16 cellular contexts compared by ENCODE assay signal in genomic region chr19:54893406-54893805, GRCh38. TPM values are rescaled to one million over a fixed set of nuclear protein-coding genes. Genes with fewer than 3 reads are reported as not detected.
DNase-seq lines count a peak whose midpoint lies in the region; ATAC-seq and TF ChIP-seq lines count a peak whose summit lies in the region.
"Had no signal": no experiment of that assay in that cellular context is flagged by ENCODE, and none has a peak within 500 bp of the region (broad histone marks: within the 10 kb centered on the region; RNA-seq: fewer than 3 reads in every experiment).

No MANE protein-coding gene starts in this region.

- H3K9me3 Mint-ChIP-seq in WTC11: peaks cover 5% of the 10 kb centered on the region

- peaks cover 6% of the 10 kb centered on the region for H3K36me3 Mint-ChIP-seq in WTC11

- no peaks in the 10 kb centered on the region for H3K4me1 ChIP-seq in HUES48 (ENCODE audit: control insufficient read depth, insufficient read depth, low read length)
- no peaks in the 10 kb centered on the region for H3K4me1 ChIP-seq in upper lobe of right lung
- H3K4me1 ChIP-seq: BLaER1 treated with 17β-estradiol and CSF1 and Interleukin-3, amounts not matched to agents 10 nM and 100 nM; SJCRH30 had no signal

- no peak for TF ChIP-seq CTCF in WTC11 (IDR thresholded peaks at IDR 0.05)
- TF ChIP-seq CTCF in upper lobe of right lung (IDR thresholded peaks at IDR 0.05): no peak

- peaks cover 68% of the 10 kb centered on the region for H3K4me1 Mint-ChIP-seq in WTC11

- peaks cover 10% of the 10 kb centered on the region for H3K27me3 Mint-ChIP-seq in WTC11 (ENCODE audit: low read depth)

- H3K27ac ChIP-seq in HUES48 (ENCODE audit: low read depth, low read length) (peak overlapping the region; percentile 87), upper lobe of right lung (no peak overlapping the region)
- H3K27ac ChIP-seq: BLaER1 treated with 17β-estradiol and CSF1 and Interleukin-3, amounts not matched to agents 10 nM and 100 nM; SJCRH30 had no signal

- no peaks in the 10 kb centered on the region for H3K36me3 ChIP-seq in HUES48 (ENCODE audit: control insufficient read depth, insufficient read depth, low read length)
- no peaks in the 10 kb centered on the region for H3K36me3 ChIP-seq in upper lobe of right lung
- H3K36me3 ChIP-seq: BLaER1 treated with 17β-estradiol and CSF1 and Interleukin-3, amounts not matched to agents 10 nM and 100 nM; SJCRH30 had no signal

- intact Hi-C loops in upper lobe of right lung (cut with DNase I): no loop called here

- H3K9me3 ChIP-seq in HUES48 (ENCODE audit: control insufficient read depth, insufficient read depth, low read length) (no peaks in the 10 kb centered on the region), upper lobe of right lung (no peaks in the 10 kb centered on the region)
- H3K9me3 ChIP-seq: BLaER1 treated with 17β-estradiol and CSF1 and Interleukin-3, amounts not matched to agents 10 nM and 100 nM; SJCRH30 had no signal

- peak overlapping the region; percentile 56 for H3K4me3 Mint-ChIP-seq in WTC11

- H3K9ac ChIP-seq in HUES48 (ENCODE audit: low read depth, low read length): no peak overlapping the region; the same call in 1 of the 2 replicates
- H3K9ac ChIP-seq: BLaER1 treated with 17β-estradiol and CSF1 and Interleukin-3, amounts not matched to agents 10 nM and 100 nM had no signal

- peak; percentile 89 for DNase-seq in WTC11 (ENCODE audit: low spot score)
- peak; percentile 78 for DNase-seq in islet precursor cell
- peak; percentile 18 for DNase-seq in upper lobe of right lung
- DNase-seq in dermis blood vessel endothelial cell: no peak
- DNase-seq in HUDEP-2 (lab: John Stamatoyannopoulos, UW; ENCODE audit: unreplicated experiment in 76 of 76): no peak
- DNase-seq in SIG-M5 treated with dmso at 0.1 percent for 504 hours (lab: John Stamatoyannopoulos, UW; ENCODE audit: unreplicated experiment): no peak
- DNase-seq in GM03348 (ENCODE audit: low spot score): no peak
- DNase-seq: DMS 273 treated with DMSO at 0.1 percent for 48 hours, Karpas-422, MV-4-11, NCI-H1417 treated with DMSO at 0.1 percent for 48 hours, NCI-H2029, NCI-H510A treated with DMSO at 0.1 percent for 48 hours, SJCRH30 had no signal

- peak; percentile 92 for ATAC-seq in WTC11
- no peak for ATAC-seq in upper lobe of right lung

- peak overlapping the region; percentile 100 for H3K27ac Mint-ChIP-seq in WTC11

- CTCF ChIA-PET in WTC11 (lab: Charles Lee): interaction anchor here (0.7 to 2.0 kb wide), 8 partner anchors 9 to 267 kb away, joined by 3 to 26 read pairs (median 3); no protein-coding TSS in a partner anchor

- H3K4me3 ChIP-seq in HUES48 (ENCODE audit: low read depth, low read length) (no peak overlapping the region), upper lobe of right lung (no peak overlapping the region)
- H3K4me3 ChIP-seq: BLaER1 treated with 17β-estradiol and CSF1 and Interleukin-3, amounts not matched to agents 10 nM and 100 nM; SJCRH30 had no signal

- POLR2A ChIA-PET in WTC11 (lab: Charles Lee): interaction anchor here (0.7 to 1.0 kb wide), 4 partner anchors 9 to 28 kb away, joined by 4 to 5 read pairs (median 4); no protein-coding TSS in a partner anchor

- H3K27me3 ChIP-seq in HUES48 (ENCODE audit: control insufficient read depth, insufficient read depth, low read length) (no peaks in the 10 kb centered on the region), upper lobe of right lung (no peaks in the 10 kb centered on the region)
- H3K27me3 ChIP-seq: BLaER1 treated with 17β-estradiol and CSF1 and Interleukin-3, amounts not matched to agents 10 nM and 100 nM; SJCRH30 had no signal

TF ChIP-seq in WTC11, 78 proteins besides CTCF, POLR2A, EP300 and RAD21:
- TF ChIP-seq ETV6 (CRISPR knock-in tag; IDR thresholded peaks at IDR 0.05) (peak; percentile 47; the same call in 1 of the 2 replicates), USF1 (CRISPR knock-in tag; IDR thresholded peaks at IDR 0.05) (0 out of 2 replicates have a peak, but pooled peaks have one; percentile 26), GRHL2 (CRISPR knock-in tag; IDR thresholded peaks at IDR 0.05; ENCODE audit: insufficient replicate concordance, severe bottlenecking) (no peak), EMX1 (CRISPR knock-in tag; IDR thresholded peaks at IDR 0.05) (no peak), TEAD1 (CRISPR knock-in tag; IDR thresholded peaks at IDR 0.05) (peak; percentile 79; the same call in 1 of the 2 replicates), FOXP4 (CRISPR knock-in tag; IDR thresholded peaks at IDR 0.05) (peak; percentile 56; the same call in 1 of the 2 replicates), USF2 (CRISPR knock-in tag; IDR thresholded peaks at IDR 0.05) (peak; percentile 36; the same call in 1 of the 2 replicates), FOXJ3 (CRISPR knock-in tag; IDR thresholded peaks at IDR 0.05; ENCODE audit: borderline replicate concordance) (no peak), SP1 (CRISPR knock-in tag; conservative IDR thresholded peaks at IDR 0.05) (0 out of 2 replicates have a peak, but pooled peaks have one; percentile 42), GABPB1 (CRISPR knock-in tag; IDR thresholded peaks at IDR 0.05) (no peak)
TF ChIP-seq in WTC11: peak in this region for 6.

RNA-seq across cellular contexts. Expression of gene NCR1, which starts 12.5 kb away (rescaled TPM):
- total RNA-seq in WTC11 (2021): 4.3 to 7.9 TPM (median 7.2 TPM) in 3 replicates
- total RNA-seq in upper lobe of right lung: 1.5 TPM
- total RNA-seq in dermis blood vessel endothelial cell: not detected in 2 replicates
- total RNA-seq: SJCRH30 had no signal

RNA-seq across cellular contexts. Expression of gene FCAR, which starts 19.4 kb away (rescaled TPM):
- total RNA-seq in WTC11 (2021) (0.22 to 0.39 TPM in 2 of 3 replicates, not detected in the other), upper lobe of right lung (3.2 TPM), dermis blood vessel endothelial cell (not detected in 2 replicates)
- total RNA-seq: SJCRH30 had no signal

RNA-seq across cellular contexts. Expression of gene KIR3DL2, which starts 43.2 kb away (rescaled TPM):
- not detected in 3 replicates for total RNA-seq in WTC11 (2021)
- 0.35 TPM for total RNA-seq in upper lobe of right lung
- total RNA-seq in dermis blood vessel endothelial cell: not detected in 2 replicates
- total RNA-seq: SJCRH30 had no signal

RNA-seq across cellular contexts. Expression of gene NLRP7, which starts 53.9 kb away (rescaled TPM):
- total RNA-seq in WTC11 (2021) (4.1 to 6.8 TPM (median 5.0 TPM) in 3 replicates), upper lobe of right lung (not detected), dermis blood vessel endothelial cell (under 0.01 TPM in 1 of 2 replicates, not detected in the other)

Comparison
In these comparisons a context has a peak if more than half of its experiments do, and no peak if none do; other contexts are left out.
1. DNase-seq: peak in WTC11 (single experiment), islet precursor cell (single experiment) and upper lobe of right lung (single experiment); none in dermis blood vessel endothelial cell (single experiment), HUDEP-2 (0 of 76), SIG-M5 treated with dmso at 0.1 percent for 504 hours (single experiment) and GM03348 (single experiment).